In the genomic region with DNA sequence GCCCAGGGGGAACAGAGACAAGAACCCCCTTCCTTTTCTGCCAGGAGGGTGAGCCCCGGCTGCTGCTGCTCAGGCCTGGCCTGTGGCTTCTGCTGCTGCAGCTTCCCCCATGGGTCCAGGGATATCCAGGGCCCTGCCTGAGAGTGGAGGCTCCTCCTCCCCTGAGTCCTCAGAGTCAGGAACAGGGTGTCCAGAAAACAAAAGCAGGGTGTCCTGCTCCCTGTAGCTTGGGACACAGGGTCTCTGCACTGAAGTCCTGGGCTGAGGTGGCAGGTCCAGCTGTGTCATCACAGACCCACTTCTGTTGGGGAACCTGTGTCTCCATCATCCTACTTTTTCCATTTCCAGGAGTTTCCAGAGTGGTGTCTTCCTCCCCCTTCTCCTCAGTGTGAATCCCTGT, we compare ENCODE assay signal across 1 cellular context.
TF ChIP-seq lines count a peak whose summit lies in the region.

No MANE protein-coding gene starts in this region.

TF ChIP-seq in K562, 482 proteins besides CTCF, POLR2A, EP300 and RAD21 (continued from another document):
- TF ChIP-seq, protein P1, sequence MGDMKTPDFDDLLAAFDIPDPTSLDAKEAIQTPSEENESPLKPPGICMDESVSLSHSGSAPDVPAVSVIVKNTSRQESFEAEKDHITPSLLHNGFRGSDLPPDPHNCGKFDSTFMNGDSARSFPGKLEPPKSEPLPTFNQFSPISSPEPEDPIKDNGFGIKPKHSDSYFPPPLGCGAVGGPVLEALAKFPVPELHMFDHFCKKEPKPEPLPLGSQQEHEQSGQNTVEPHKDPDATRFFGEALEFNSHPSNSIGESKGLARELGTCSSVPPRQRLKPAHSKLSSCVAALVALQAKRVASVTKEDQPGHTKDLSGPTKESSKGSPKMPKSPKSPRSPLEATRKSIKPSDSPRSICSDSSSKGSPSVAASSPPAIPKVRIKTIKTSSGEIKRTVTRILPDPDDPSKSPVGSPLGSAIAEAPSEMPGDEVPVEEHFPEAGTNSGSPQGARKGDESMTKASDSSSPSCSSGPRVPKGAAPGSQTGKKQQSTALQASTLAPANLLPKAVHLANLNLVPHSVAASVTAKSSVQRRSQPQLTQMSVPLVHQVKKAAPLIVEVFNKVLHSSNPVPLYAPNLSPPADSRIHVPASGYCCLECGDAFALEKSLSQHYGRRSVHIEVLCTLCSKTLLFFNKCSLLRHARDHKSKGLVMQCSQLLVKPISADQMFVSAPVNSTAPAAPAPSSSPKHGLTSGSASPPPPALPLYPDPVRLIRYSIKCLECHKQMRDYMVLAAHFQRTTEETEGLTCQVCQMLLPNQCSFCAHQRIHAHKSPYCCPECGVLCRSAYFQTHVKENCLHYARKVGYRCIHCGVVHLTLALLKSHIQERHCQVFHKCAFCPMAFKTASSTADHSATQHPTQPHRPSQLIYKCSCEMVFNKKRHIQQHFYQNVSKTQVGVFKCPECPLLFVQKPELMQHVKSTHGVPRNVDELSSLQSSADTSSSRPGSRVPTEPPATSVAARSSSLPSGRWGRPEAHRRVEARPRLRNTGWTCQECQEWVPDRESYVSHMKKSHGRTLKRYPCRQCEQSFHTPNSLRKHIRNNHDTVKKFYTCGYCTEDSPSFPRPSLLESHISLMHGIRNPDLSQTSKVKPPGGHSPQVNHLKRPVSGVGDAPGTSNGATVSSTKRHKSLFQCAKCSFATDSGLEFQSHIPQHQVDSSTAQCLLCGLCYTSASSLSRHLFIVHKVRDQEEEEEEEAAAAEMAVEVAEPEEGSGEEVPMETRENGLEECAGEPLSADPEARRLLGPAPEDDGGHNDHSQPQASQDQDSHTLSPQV (IDR thresholded peaks at IDR 0.05): no peak
- TF ChIP-seq, protein P2, sequence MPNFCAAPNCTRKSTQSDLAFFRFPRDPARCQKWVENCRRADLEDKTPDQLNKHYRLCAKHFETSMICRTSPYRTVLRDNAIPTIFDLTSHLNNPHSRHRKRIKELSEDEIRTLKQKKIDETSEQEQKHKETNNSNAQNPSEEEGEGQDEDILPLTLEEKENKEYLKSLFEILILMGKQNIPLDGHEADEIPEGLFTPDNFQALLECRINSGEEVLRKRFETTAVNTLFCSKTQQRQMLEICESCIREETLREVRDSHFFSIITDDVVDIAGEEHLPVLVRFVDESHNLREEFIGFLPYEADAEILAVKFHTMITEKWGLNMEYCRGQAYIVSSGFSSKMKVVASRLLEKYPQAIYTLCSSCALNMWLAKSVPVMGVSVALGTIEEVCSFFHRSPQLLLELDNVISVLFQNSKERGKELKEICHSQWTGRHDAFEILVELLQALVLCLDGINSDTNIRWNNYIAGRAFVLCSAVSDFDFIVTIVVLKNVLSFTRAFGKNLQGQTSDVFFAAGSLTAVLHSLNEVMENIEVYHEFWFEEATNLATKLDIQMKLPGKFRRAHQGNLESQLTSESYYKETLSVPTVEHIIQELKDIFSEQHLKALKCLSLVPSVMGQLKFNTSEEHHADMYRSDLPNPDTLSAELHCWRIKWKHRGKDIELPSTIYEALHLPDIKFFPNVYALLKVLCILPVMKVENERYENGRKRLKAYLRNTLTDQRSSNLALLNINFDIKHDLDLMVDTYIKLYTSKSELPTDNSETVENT (CRISPR knock-in tag; IDR thresholded peaks at IDR 0.05): 0 out of 2 replicates have a peak, but pooled peaks have one; percentile 26
- TF ChIP-seq ZNF133 (CRISPR knock-in tag; IDR thresholded peaks at IDR 0.05) (0 out of 2 replicates have a peak, but pooled peaks have one; percentile 45), CXXC5 (CRISPR knock-in tag; IDR thresholded peaks at IDR 0.05) (0 out of 2 replicates have a peak, but pooled peaks have one; percentile 16), MYBL2 (IDR thresholded peaks at IDR 0.05; ENCODE audit: low read depth) (no peak), MYBL2 (CRISPR knock-in tag; IDR thresholded peaks at IDR 0.05; ENCODE audit: borderline replicate concordance) (0 out of 2 replicates have a peak, but pooled peaks have one; percentile 31), MTF1 (CRISPR knock-in tag; IDR thresholded peaks at IDR 0.05; ENCODE audit: borderline replicate concordance) (peak; percentile 43; the same call in 1 of the 2 replicates), RBM15 (IDR thresholded peaks at IDR 0.05; ENCODE audit: insufficient read depth, low read length) (no peak)
